In genomic region chr3:171028025-171028778, GRCh38 we compare ENCODE assay signal across 1 cellular context.
A peak's percentile ranks its signal among the peaks of the same experiment; 100 is the strongest.
TF ChIP-seq lines count a peak whose summit lies in the region.

No MANE protein-coding gene starts in this region.

TF ChIP-seq in K562, 482 proteins besides CTCF, POLR2A, EP300 and RAD21 (continued from another document):
- TF ChIP-seq RUNX1 (IDR thresholded peaks at IDR 0.05; ENCODE audit: low read depth) = no peak
- TF ChIP-seq CBX2 (IDR thresholded peaks at IDR 0.05; ENCODE audit: insufficient read depth, low read length, poor library complexity, severe bottlenecking) = peak; percentile 28
- TF ChIP-seq ZNF639 (CRISPR knock-in tag; conservative IDR thresholded peaks at IDR 0.05 in 1 of 2, IDR thresholded peaks at IDR 0.05 in 1 of 2) = no peak
- no peak for TF ChIP-seq MAFK (IDR thresholded peaks at IDR 0.05; ENCODE audit: low read length)
- no peak for TF ChIP-seq RNF219 (CRISPR knock-in tag; IDR thresholded peaks at IDR 0.05)
- TF ChIP-seq MEF2A (IDR thresholded peaks at IDR 0.05; ENCODE audit: control insufficient read depth, low read depth, low read length) = no peak
- no peak for TF ChIP-seq CBFB (CRISPR knock-in tag; IDR thresholded peaks at IDR 0.05)
- TF ChIP-seq ZNF57 (CRISPR knock-in tag; IDR thresholded peaks at IDR 0.05) = no peak
- TF ChIP-seq ARID1B (IDR thresholded peaks at IDR 0.05) = peak; percentile 28; the same call in 1 of the 2 replicates
- peak; percentile 19; the same call in 1 of the 2 replicates for TF ChIP-seq RNF2 (IDR thresholded peaks at IDR 0.05)
- TF ChIP-seq ZNF274 (IDR thresholded peaks at IDR 0.05; ENCODE audit: borderline replicate concordance, low read depth, low read length) = no peak
- no peak for TF ChIP-seq SETDB1 (IDR thresholded peaks at IDR 0.05; ENCODE audit: low read length)
- 0 out of 2 replicates have a peak, but pooled peaks have one; percentile 11 for TF ChIP-seq JUND (IDR thresholded peaks at IDR 0.05; ENCODE audit: borderline replicate concordance, low read depth, low read length)
- TF ChIP-seq JUND (tag; IDR thresholded peaks at IDR 0.05; ENCODE audit: borderline replicate concordance, low read depth, low read length) = no peak; the same call in 2 of the 3 replicates
- peak; percentile 61; the same call in 1 of the 2 replicates for TF ChIP-seq HES1 (IDR thresholded peaks at IDR 0.05; ENCODE audit: low read depth)
- TF ChIP-seq STAG1 (CRISPR knock-in tag; IDR thresholded peaks at IDR 0.05; ENCODE audit: borderline replicate concordance) = no peak
- peak in 1 of 2 experiments; percentile 87; a peak in 2 of 4 replicates for TF ChIP-seq RCOR1 (IDR thresholded peaks at IDR 0.05; ENCODE audit: borderline replicate concordance in 1 of 2, low read depth in 2 of 2, low read length in 2 of 2)
- TF ChIP-seq ZNF24 (IDR thresholded peaks at IDR 0.05) = no peak
- no peak for TF ChIP-seq XRCC5 (IDR thresholded peaks at IDR 0.05; ENCODE audit: low read depth, low read length)
- TF ChIP-seq BCL6 (CRISPR knock-in tag; IDR thresholded peaks at IDR 0.05) = no peak
- no peak for TF ChIP-seq NFE2L1 (tag; IDR thresholded peaks at IDR 0.05; ENCODE audit: borderline replicate concordance, low read depth)
- TF ChIP-seq TRIM25 (IDR thresholded peaks at IDR 0.05; ENCODE audit: borderline replicate concordance) = no peak
- TF ChIP-seq ELK3 (CRISPR knock-in tag; IDR thresholded peaks at IDR 0.05) = no peak
- no peak for TF ChIP-seq HDAC3 (IDR thresholded peaks at IDR 0.05; ENCODE audit: borderline replicate concordance, partially characterized antibody)
- no peak for TF ChIP-seq NUFIP1 (IDR thresholded peaks at IDR 0.05; ENCODE audit: partially characterized antibody)
- no peak for TF ChIP-seq RBM25 (IDR thresholded peaks at IDR 0.05; ENCODE audit: low read depth, low read length, severe bottlenecking)
- no peak for TF ChIP-seq SP2 (IDR thresholded peaks at IDR 0.05; ENCODE audit: extremely low read depth, low read depth, low read length, poor library complexity, severe bottlenecking)
- peak; percentile 85 for TF ChIP-seq PKNOX1 (IDR thresholded peaks at IDR 0.05)
- peak; percentile 35; the same call in 1 of the 2 replicates for TF ChIP-seq TEAD4 (IDR thresholded peaks at IDR 0.05; ENCODE audit: low read length)
- no peak for TF ChIP-seq TEAD4 (CRISPR knock-in tag; IDR thresholded peaks at IDR 0.05; ENCODE audit: borderline replicate concordance)
- no peak for TF ChIP-seq ZBTB11 (CRISPR knock-in tag; IDR thresholded peaks at IDR 0.05)
- TF ChIP-seq SIN3A (IDR thresholded peaks at IDR 0.05; ENCODE audit: borderline replicate concordance in 2 of 2, control insufficient read depth in 1 of 2, low read depth in 2 of 2, low read length in 2 of 2) = no peak
- no peak for TF ChIP-seq UBTF (IDR thresholded peaks at IDR 0.05; ENCODE audit: borderline replicate concordance in 1 of 2, low read depth in 2 of 2, low read length in 2 of 2)
- TF ChIP-seq POLR2AphosphoS5 (IDR thresholded peaks at IDR 0.05; ENCODE audit: control insufficient read depth, insufficient read depth, low read depth, low read length) = no peak
